Comparison of ENCODE assay signal across 25 cellular contexts in the genomic region with DNA sequence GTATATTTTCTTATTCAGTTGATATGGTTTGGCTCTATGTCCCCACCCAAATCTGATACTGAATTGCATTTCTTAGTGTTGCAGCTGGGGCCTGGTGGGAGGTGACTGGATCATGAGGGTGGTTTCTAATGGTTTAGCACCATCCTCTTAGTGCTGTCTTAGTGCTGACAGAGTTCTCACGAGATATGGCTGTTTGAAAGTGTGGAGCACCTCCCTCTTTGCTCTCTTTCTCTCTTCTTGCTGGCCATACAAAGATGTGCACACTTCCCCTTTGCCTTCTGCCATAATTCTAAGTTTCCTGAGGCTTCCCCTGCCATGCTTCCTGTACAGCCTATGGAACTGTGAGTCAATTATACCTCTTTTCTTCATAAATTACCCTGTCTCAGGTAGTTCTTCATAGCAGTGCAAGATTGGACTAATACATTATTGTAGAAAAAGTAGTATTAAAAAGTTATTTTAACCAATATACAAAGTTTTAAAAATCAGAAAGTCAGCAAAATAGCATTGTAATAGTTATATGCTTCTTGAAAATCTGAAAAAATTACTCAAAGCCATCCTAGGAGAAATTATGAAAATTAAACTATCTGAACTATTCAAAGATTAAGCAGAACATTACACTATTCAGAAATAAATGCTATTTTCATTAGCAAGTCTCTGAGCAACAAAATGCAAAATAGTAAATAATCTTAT.
DNase-seq lines count a peak whose midpoint lies in the region; ATAC-seq, FAIRE-seq and TF ChIP-seq lines count a peak whose summit lies in the region.
"Had no signal": no experiment of that assay in that cellular context is flagged by ENCODE, and none has a peak within 500 bp of the region (broad histone marks: within the 10 kb centered on the region; RNA-seq: fewer than 3 reads in every experiment).

No MANE protein-coding gene starts in this region.

- ATAC-seq in A549 = no peak
- ATAC-seq: heart left ventricle, left colon, right lobe of liver, SK-N-SH treated with all-trans-retinoic acid at 6 μM for 48 hours had no signal

- peak overlapping the region; percentile 20 for H3K27ac Mint-ChIP-seq in endothelial cell (ENCODE audit: unreplicated experiment)
- H3K27ac Mint-ChIP-seq: activated CD4-positive, alpha-beta memory T cell treated with anti-CD3 and anti-CD28 coated beads, Interleukin-2, amount 10 ng/mL, durations not matched to agents 7 days and 5 days; activated T-cell treated with anti-CD3 and anti-CD28 coated beads, Interleukin-2, amount 50 U/mL, for 24 hours; nephron had no signal

- TF ChIP-seq RAD21 in A549 (conservative IDR thresholded peaks at IDR 0.05 in 1 of 2, IDR thresholded peaks at IDR 0.05 in 1 of 2) = no peak

- WGBS in A549 (ENCODE audit: missing lambda C conversion rate) = 96% methylated on average over 1 of the region's 1 CpG

- peaks cover 2% of the 10 kb centered on the region for H3K27me3 Mint-ChIP-seq in endothelial cell (ENCODE audit: unreplicated experiment)
- H3K27me3 Mint-ChIP-seq: activated CD4-positive, alpha-beta memory T cell treated with anti-CD3 and anti-CD28 coated beads, Interleukin-2, amount 10 ng/mL, durations not matched to agents 7 days and 5 days; activated T-cell treated with anti-CD3 and anti-CD28 coated beads, Interleukin-2, amount 50 U/mL, for 24 hours had no signal

- TF ChIP-seq EP300 in A549 (IDR thresholded peaks at IDR 0.05) = no peak

- H3K36me3 Mint-ChIP-seq in endothelial cell (ENCODE audit: low read depth, unreplicated experiment) = peaks cover 2% of the 10 kb centered on the region

- H3K4me1 ChIP-seq in A549 = 0 out of 3 replicates have a peak, but pooled peaks cover 4% of the 10 kb centered on the region
- H3K4me1 ChIP-seq: right lobe of liver had no signal

- TF ChIP-seq POLR2A in A549 (IDR thresholded peaks at IDR 0.05; ENCODE audit: low read length) = no peak

- 0 out of 3 replicates have a peak, but pooled peaks cover 5% of the 10 kb centered on the region for H3K9me3 ChIP-seq in A549
- H3K9me3 ChIP-seq: right lobe of liver had no signal

- H3K4me3 ChIP-seq in A549 = no peak overlapping the region
- H3K4me3 ChIP-seq: heart left ventricle, right lobe of liver had no signal

- no peaks in the 10 kb centered on the region for H3K9me3 Mint-ChIP-seq in endothelial cell (ENCODE audit: unreplicated experiment)

- peaks cover 26% of the 10 kb centered on the region for H3K4me1 Mint-ChIP-seq in endothelial cell (ENCODE audit: unreplicated experiment)

- H3K4me2 ChIP-seq in A549 = no peak overlapping the region
- H3K4me2 ChIP-seq: KMS-11 had no signal

- no peak overlapping the region for H3K27ac ChIP-seq in A549
- H3K27ac ChIP-seq: heart left ventricle, KMS-11, right lobe of liver had no signal

- H3K4me3 Mint-ChIP-seq in endothelial cell (ENCODE audit: unreplicated experiment) = peak overlapping the region; percentile 53
- H3K4me3 Mint-ChIP-seq: activated CD4-positive, alpha-beta memory T cell treated with anti-CD3 and anti-CD28 coated beads, Interleukin-2, amount 10 ng/mL, durations not matched to agents 7 days and 5 days; activated T-cell treated with anti-CD3 and anti-CD28 coated beads, Interleukin-2, amount 50 U/mL, for 24 hours; CD14-positive monocyte; nephron had no signal

- DNase-seq in A549 (ENCODE audit: low read depth in 1 of 2, low spot score in 1 of 2) = no peak
- no peak for DNase-seq in GM18507 (ENCODE audit: extremely low spot score, insufficient read length, low read depth)
- DNase-seq in OCI-M1 (lab: John Stamatoyannopoulos, UW) = peak; percentile 47
- no peak for DNase-seq in endothelial cell (ENCODE audit: low spot score)
- DNase-seq in C1 segment of cervical spinal cord (lab: John Stamatoyannopoulos, UW) = no peak
- no peak for DNase-seq in SHP77 (lab: John Stamatoyannopoulos, UW)
- no peak for DNase-seq in glomerular visceral epithelial cell (ENCODE audit: extremely low spot score)
- DNase-seq in dermis blood vessel endothelial cell = no peak
- DNase-seq: activated CD4-positive, alpha-beta memory T cell treated with anti-CD3 and anti-CD28 coated beads, Interleukin-2, amount 10 ng/mL, durations not matched to agents 7 days and 5 days; activated naive CD4-positive, alpha-beta T cell; activated T-cell treated with anti-CD3 and anti-CD28 coated beads, Interleukin-2, amount 50 U/mL, for 24 hours; amygdala; heart left ventricle; left colon; NCI-H1105 treated with DMSO at 0.1 percent for 48 hours; NCI-H2081; NCI-H446 treated with DMSO at 0.1 percent for 48 hours; right lobe of liver; RPMI8226; T-helper 9 cell; trophoblast cell had no signal

- POLR2A ChIA-PET in A549 (lab: Yijun Ruan, JAX) = no interaction called here

- no peak for TF ChIP-seq CTCF in A549 (IDR thresholded peaks at IDR 0.05)
- no peak for TF ChIP-seq CTCF in endothelial cell (IDR thresholded peaks at IDR 0.05; ENCODE audit: unreplicated experiment)

- FAIRE-seq in A549 (lab: Jason Lieb, UNC) (no peak), GM18507 (lab: Jason Lieb, UNC) (peak; percentile 24)

- CTCF ChIA-PET in A549 (lab: Yijun Ruan, JAX) = no interaction called here

TF ChIP-seq in A549, 52 proteins besides CTCF, POLR2A, EP300 and RAD21:
- no peak for TF ChIP-seq EHMT2 (IDR thresholded peaks at IDR 0.05; ENCODE audit: low read depth)
- peak; percentile 20 for TF ChIP-seq MAFK (IDR thresholded peaks at IDR 0.05; ENCODE audit: partially characterized antibody)
TF ChIP-seq in A549: peak in this region for 1.
